Comparison of ENCODE assay signal across 21 cellular contexts in genomic region chr2:225820828-225821227, GRCh38.
DNase-seq lines count a peak whose midpoint lies in the region; ATAC-seq and TF ChIP-seq lines count a peak whose summit lies in the region.
"Had no signal": no experiment of that assay in that cellular context is flagged by ENCODE, and none has a peak within 500 bp of the region (broad histone marks: within the 10 kb centered on the region; RNA-seq: fewer than 3 reads in every experiment).

No MANE protein-coding gene starts in this region.

- no peaks in the 10 kb centered on the region for H3K79me2 ChIP-seq in trophoblast cell (ENCODE audit: control insufficient read depth, insufficient read depth, low read length, poor library complexity)

- intact Hi-C loops in transverse colon (cut with DNase I; ENCODE audit: low total_unique reads), result no loop called here
- intact Hi-C loops in activated CD4-positive, alpha-beta memory T cell treated with anti-CD3 and anti-CD28 coated beads for 36 hours (cut with micrococcal nuclease), result no loop called here

- in situ Hi-C loops in transverse colon (cut with MboI; ENCODE audit: low pct_ligation_motif_present in 1 of 4, low pct_unique_long_range_greater_than_20kb in 1 of 4, low sequenced_read_pairs in 3 of 4), result no loop called here

- no peak overlapping the region for H3K27ac ChIP-seq in trophoblast cell (ENCODE audit: low read depth, low read length)
- H3K27ac ChIP-seq in thoracic aorta, result no peak overlapping the region
- no peak overlapping the region for H3K27ac ChIP-seq in transverse colon
- H3K27ac ChIP-seq: 22Rv1, A549, C4-2B had no signal

- H3K9me3 Mint-ChIP-seq in activated CD4-positive, alpha-beta memory T cell treated with anti-CD3 and anti-CD28 coated beads for 36 hours, result no peaks in the 10 kb centered on the region
- H3K9me3 Mint-ChIP-seq: CD4-positive, alpha-beta T cell; HFFc6 had no signal

- no peak overlapping the region for H3K23ac ChIP-seq in trophoblast cell (ENCODE audit: low read length)

- no CpG with 5 or more reads among the region's 7 CpGs for WGBS in trophoblast cell (ENCODE audit: extremely low coverage, insufficient coverage, insufficient read length)
- WGBS in transverse colon (ENCODE audit: low coverage in 1 of 2), 2 donors, result 67 to 79% methylated on average over 5 to 7 of the region's 7 CpGs

- H2BK5ac ChIP-seq in trophoblast cell (ENCODE audit: low read depth, low read length, poor library complexity), result no peak overlapping the region

- H3K4me1 Mint-ChIP-seq in activated CD4-positive, alpha-beta memory T cell treated with anti-CD3 and anti-CD28 coated beads for 36 hours (ENCODE audit: low read depth), result no peaks in the 10 kb centered on the region

- POLR2A ChIA-PET in activated CD4-positive, alpha-beta memory T cell treated with anti-CD3 and anti-CD28 coated beads for 36 hours (lab: Charles Lee), result no interaction called here

- H3K27me3 ChIP-seq in trophoblast cell (ENCODE audit: insufficient read depth, low read length) (no peaks in the 10 kb centered on the region), thoracic aorta (replicated peaks; ENCODE audit: insufficient read depth) (no peaks in the 10 kb centered on the region), transverse colon (no peaks in the 10 kb centered on the region)

- no peak overlapping the region for H3K18ac ChIP-seq in trophoblast cell (ENCODE audit: low read length)

- no peak overlapping the region for H3K4ac ChIP-seq in trophoblast cell (ENCODE audit: low read depth, low read length)

- H2BK120ac ChIP-seq in trophoblast cell (ENCODE audit: insufficient read depth, low read length, poor library complexity), result no peak overlapping the region

- no peak overlapping the region for H3K9ac ChIP-seq in trophoblast cell (ENCODE audit: low read length)

- no peak overlapping the region for H3K4me3 ChIP-seq in fibroblast of the aortic adventitia (ENCODE audit: low read depth, low read length)
- H3K4me3 ChIP-seq in trophoblast cell (ENCODE audit: low read depth, low read length), result no peak overlapping the region
- H3K4me3 ChIP-seq in thoracic aorta, result peak overlapping the region; percentile 14
- H3K4me3 ChIP-seq in transverse colon, result no peak overlapping the region
- H3K4me3 ChIP-seq: A549 had no signal

- no peaks in the 10 kb centered on the region for H3K9me3 ChIP-seq in trophoblast cell (ENCODE audit: insufficient read depth, low read depth, low read length)
- H3K9me3 ChIP-seq in thoracic aorta, result no peaks in the 10 kb centered on the region
- H3K9me3 ChIP-seq in transverse colon, result no peaks in the 10 kb centered on the region
- H3K9me3 ChIP-seq: A549, Caco-2 had no signal

- no peak overlapping the region for H4K91ac ChIP-seq in trophoblast cell (ENCODE audit: low read depth, low read length)

- no peak overlapping the region for H2BK12ac ChIP-seq in trophoblast cell (ENCODE audit: low read length)

- ATAC-seq in thoracic aorta (ENCODE audit: insufficient number of reproducible peaks, low FRiP score, low read depth), result no peak
- ATAC-seq in GM21447 (IDR thresholded peaks at IDR 0.05; ENCODE audit: unreplicated experiment), result no peak
- ATAC-seq: A549, HCT116, HepG2 had no signal

- DNase-seq in DMS 273 (lab: John Stamatoyannopoulos, UW; ENCODE audit: unreplicated experiment) (peak; percentile 12), DMS 273 treated with DMSO at 0.1 percent for 48 hours (lab: John Stamatoyannopoulos, UW) (no peak), fibroblast of the aortic adventitia (ENCODE audit: low read depth) (peak; percentile 54), trophoblast cell (peak; percentile 71 to 78), thoracic aorta (ENCODE audit: low spot score) (no peak), transverse colon (no peak)
- DNase-seq in activated CD4-positive, alpha-beta memory T cell treated with anti-CD3 and anti-CD28 coated beads for 36 hours, result no peak
- DNase-seq: AML-193; Caco-2; CD4-positive, alpha-beta T cell; DMS79 treated with DMSO at 0.1 percent for 48 hours; GF-D8; GOT3; H7; HFFc6 had no signal

- H3K4me3 Mint-ChIP-seq in activated CD4-positive, alpha-beta memory T cell treated with anti-CD3 and anti-CD28 coated beads for 36 hours, result no peak overlapping the region
- H3K4me3 Mint-ChIP-seq: CD4-positive, alpha-beta T cell; HFFc6 had no signal

- no peak for TF ChIP-seq CTCF in fibroblast of the aortic adventitia (IDR thresholded peaks at IDR 0.05; ENCODE audit: insufficient read depth, low read length)
- TF ChIP-seq CTCF in thoracic aorta (IDR thresholded peaks at IDR 0.05), result no peak
- no peak for TF ChIP-seq CTCF in transverse colon (IDR thresholded peaks at IDR 0.05)

- peaks cover 4% of the 10 kb centered on the region for H3K27me3 Mint-ChIP-seq in activated CD4-positive, alpha-beta memory T cell treated with anti-CD3 and anti-CD28 coated beads for 36 hours

- H3K36me3 ChIP-seq in trophoblast cell (ENCODE audit: control insufficient read depth in 1 of 2, insufficient read depth in 2 of 2, low read length in 2 of 2), result no peaks in the 10 kb centered on the region
- H3K36me3 ChIP-seq in thoracic aorta, result no peaks in the 10 kb centered on the region
- no peaks in the 10 kb centered on the region for H3K36me3 ChIP-seq in transverse colon

- H2AFZ ChIP-seq in trophoblast cell (ENCODE audit: insufficient read depth, low read length, poor library complexity), result no peak overlapping the region

- no peak overlapping the region for H4K8ac ChIP-seq in trophoblast cell (ENCODE audit: low read depth, low read length)

- no peak for TF ChIP-seq EP300 in transverse colon (IDR thresholded peaks at IDR 0.05; ENCODE audit: low read depth)

- no peak overlapping the region for H2AK5ac ChIP-seq in trophoblast cell (ENCODE audit: low read length)

- no peak for TF ChIP-seq POLR2A in transverse colon (IDR thresholded peaks at IDR 0.05)

- H4K12ac ChIP-seq in trophoblast cell (ENCODE audit: low read depth, low read length), result no peak overlapping the region

- H3K4me2 ChIP-seq in trophoblast cell (ENCODE audit: low read length), result no peak overlapping the region
- H3K4me2 ChIP-seq: A549 had no signal

- H3K4me1 ChIP-seq in trophoblast cell (ENCODE audit: control insufficient read depth in 1 of 2, insufficient read depth in 2 of 2, low read length in 2 of 2) (no peaks in the 10 kb centered on the region), thoracic aorta (ENCODE audit: control insufficient read depth in 1 of 2, low read depth in 2 of 2) (peaks cover 0 to 6% of the 10 kb centered on the region in 2 donors), transverse colon (no peaks in the 10 kb centered on the region)
- H3K4me1 ChIP-seq: A549, Caco-2 had no signal

- no peaks in the 10 kb centered on the region for H3K36me3 Mint-ChIP-seq in activated CD4-positive, alpha-beta memory T cell treated with anti-CD3 and anti-CD28 coated beads for 36 hours

- CTCF ChIA-PET in activated CD4-positive, alpha-beta memory T cell treated with anti-CD3 and anti-CD28 coated beads for 36 hours (lab: Charles Lee), result no interaction called here

- no peak overlapping the region for H3K27ac Mint-ChIP-seq in activated CD4-positive, alpha-beta memory T cell treated with anti-CD3 and anti-CD28 coated beads for 36 hours
- H3K27ac Mint-ChIP-seq: CD4-positive, alpha-beta T cell; HFFc6 had no signal

- no peak overlapping the region for H3K14ac ChIP-seq in trophoblast cell (ENCODE audit: low read length)

- no peaks in the 10 kb centered on the region for H3K79me1 ChIP-seq in trophoblast cell (ENCODE audit: low read length)

Comparison
In these comparisons a context has a peak if more than half of its experiments do, and no peak if none do; other contexts are left out.
1. DNase-seq: peak in DMS 273 (single experiment), fibroblast of the aortic adventitia (single experiment) and trophoblast cell (2 of 2); none in DMS 273 treated with DMSO at 0.1 percent for 48 hours (single experiment), thoracic aorta (single experiment), transverse colon (single experiment) and activated CD4-positive, alpha-beta memory T cell treated with anti-CD3 and anti-CD28 coated beads for 36 hours (single experiment).